ENCODE assay signal across 27 cellular contexts in genomic region chr11:6270584-6271246, GRCh38. TPM values are rescaled to one million over a fixed set of nuclear protein-coding genes. Genes with fewer than 3 reads are reported as not detected.
A peak's percentile ranks its signal among the peaks of the same experiment; 100 is the strongest.
DNase-seq lines count a peak whose midpoint lies in the region; ATAC-seq and TF ChIP-seq lines count a peak whose summit lies in the region.
"Had no signal": no experiment of that assay in that cellular context is flagged by ENCODE, and none has a peak within 500 bp of the region (broad histone marks: within the 10 kb centered on the region; RNA-seq: fewer than 3 reads in every experiment).

No MANE protein-coding gene starts in this region.

- H3K27me3 Mint-ChIP-seq in dendritic cell treated with granulocyte-macrophage colony-stimulating factor and Interleukin-4, amounts not matched to agents 40 ng/mL and 50 ng/mL, for 4 days, result peaks cover 56% of the 10 kb centered on the region
- peaks cover 27% of the 10 kb centered on the region for H3K27me3 Mint-ChIP-seq in memory B cell

- peak in 2 of 3 donors; percentile 52 to 54 for DNase-seq in right cardiac atrium
- DNase-seq in heart right ventricle, result no peak
- no peak for DNase-seq in memory B cell (ENCODE audit: low spot score in 2 of 2)
- no peak for DNase-seq in NCI-H2171 (lab: John Stamatoyannopoulos, UW)
- DNase-seq in NCI-H1694 (lab: John Stamatoyannopoulos, UW), result no peak
- DNase-seq in SKM-1 treated with dmso at 0.1 percent for 144 hours (lab: John Stamatoyannopoulos, UW; ENCODE audit: unreplicated experiment), result no peak
- DNase-seq: DMS153; DND-41; Kasumi-1; MV-4-11; NCI-H1105; NCI-H1436 treated with DMSO at 0.1 percent for 48 hours; NCI-H1930; NCI-H2107; NCI-H446 treated with DMSO at 0.1 percent for 48 hours; NCI-H82; NK-92 treated with Interleukin-12 subunit alpha and Interleukin-12 subunit beta, amount 100 ng/mL, for 24 hours; PC-3 had no signal

- intact Hi-C loops in right cardiac atrium (cut with DNase I) (no loop called here), heart right ventricle (cut with DNase I) (no loop called here)
- intact Hi-C loops in dendritic cell treated with granulocyte-macrophage colony-stimulating factor and Interleukin-4, amounts not matched to agents 40 ng/mL and 50 ng/mL, for 4 days (cut with micrococcal nuclease), result loop anchor here (1.0 kb wide), 1 partner anchor 11 kb away; the partner anchor contains the start of gene CCKBR

- peaks cover 16% of the 10 kb centered on the region for H3K4me1 Mint-ChIP-seq in dendritic cell treated with granulocyte-macrophage colony-stimulating factor and Interleukin-4, amounts not matched to agents 40 ng/mL and 50 ng/mL, for 4 days (ENCODE audit: low read depth)
- H3K4me1 Mint-ChIP-seq in memory B cell, result no peaks in the 10 kb centered on the region
- H3K4me1 Mint-ChIP-seq: CD4-positive, CD25-positive, alpha-beta regulatory T cell had no signal

- no peaks in the 10 kb centered on the region for H3K9me3 Mint-ChIP-seq in dendritic cell treated with granulocyte-macrophage colony-stimulating factor and Interleukin-4, amounts not matched to agents 40 ng/mL and 50 ng/mL, for 4 days
- no peaks in the 10 kb centered on the region for H3K9me3 Mint-ChIP-seq in memory B cell

- H3K27me3 ChIP-seq in right cardiac atrium (ENCODE audit: control insufficient read depth, insufficient read depth) (no peaks in the 10 kb centered on the region), heart right ventricle (no peaks in the 10 kb centered on the region)

- no peaks in the 10 kb centered on the region for H3K36me3 Mint-ChIP-seq in dendritic cell treated with granulocyte-macrophage colony-stimulating factor and Interleukin-4, amounts not matched to agents 40 ng/mL and 50 ng/mL, for 4 days (ENCODE audit: low read depth)
- no peaks in the 10 kb centered on the region for H3K36me3 Mint-ChIP-seq in memory B cell
- H3K36me3 Mint-ChIP-seq: CD4-positive, CD25-positive, alpha-beta regulatory T cell had no signal

- H3K27ac ChIP-seq in right cardiac atrium (ENCODE audit: low read length), result no peak overlapping the region
- no peak overlapping the region for H3K27ac ChIP-seq in heart right ventricle

- H3K9me3 ChIP-seq in right cardiac atrium (ENCODE audit: control insufficient read depth, low read length), result no peaks in the 10 kb centered on the region
- no peaks in the 10 kb centered on the region for H3K9me3 ChIP-seq in heart right ventricle
- H3K9me3 ChIP-seq: SK-N-SH had no signal

- H3K4me1 ChIP-seq in right cardiac atrium (ENCODE audit: control insufficient read depth, insufficient read depth, low read length) (peaks cover 2% of the 10 kb centered on the region), heart right ventricle (peaks cover 0 to 24% (median 10%) of the 10 kb centered on the region in 9 donors)

- no peak for TF ChIP-seq CTCF in heart right ventricle (IDR thresholded peaks at IDR 0.05)

- H3K4me3 ChIP-seq in right cardiac atrium (ENCODE audit: low read length) (no peak overlapping the region), heart right ventricle (peak overlapping the region in 1 of 10 donors; percentile 2)

- H3K36me3 ChIP-seq in heart right ventricle, result no peaks in the 10 kb centered on the region

- ATAC-seq in right cardiac atrium (no peak), heart right ventricle (no peak), memory B cell (ENCODE audit: low read depth) (no peak), GM18873 (IDR thresholded peaks at IDR 0.05; ENCODE audit: low FRiP score, unreplicated experiment) (no peak)
- ATAC-seq: PC-3 had no signal

- WGBS in right cardiac atrium, result 79% methylated on average over 41 of the region's 41 CpGs
- WGBS in heart right ventricle, 2 donors, result 85 to 94% methylated on average over 41 of the region's 41 CpGs

- H3K4me3 Mint-ChIP-seq in dendritic cell treated with granulocyte-macrophage colony-stimulating factor and Interleukin-4, amounts not matched to agents 40 ng/mL and 50 ng/mL, for 4 days, result peak overlapping the region; percentile 68
- H3K4me3 Mint-ChIP-seq in memory B cell, result peak overlapping the region; percentile 6
- H3K4me3 Mint-ChIP-seq: CD4-positive, CD25-positive, alpha-beta regulatory T cell had no signal

- no peak overlapping the region for H3K27ac Mint-ChIP-seq in dendritic cell treated with granulocyte-macrophage colony-stimulating factor and Interleukin-4, amounts not matched to agents 40 ng/mL and 50 ng/mL, for 4 days
- H3K27ac Mint-ChIP-seq in memory B cell, result no peak overlapping the region
- H3K27ac Mint-ChIP-seq: CD4-positive, CD25-positive, alpha-beta regulatory T cell had no signal

RNA-seq across cellular contexts. Expression of gene CCKBR, which starts 11.1 kb away (rescaled TPM):
- total RNA-seq in right cardiac atrium, result not detected
- 0.05 TPM for polyA plus RNA-seq in right cardiac atrium
- total RNA-seq in heart right ventricle, result not detected
- polyA plus RNA-seq in heart right ventricle, result under 1 TPM in 1 of 2 donors, not detected in 1; 0.15 TPM
- total RNA-seq: A172; CD4-positive, CD25-positive, alpha-beta regulatory T cell; H4; HT-29; M059J; PC-3 had no signal
- polyA plus RNA-seq: BJ; CD4-positive, CD25-positive, alpha-beta regulatory T cell; SK-N-SH had no signal

RNA-seq across cellular contexts. Expression of gene CNGA4, which starts 31.8 kb away (rescaled TPM):
- under 1 TPM in 1 of 4 donors, not detected in 3; 0.19 TPM for total RNA-seq in right cardiac atrium
- polyA plus RNA-seq in right cardiac atrium, result 0.16 TPM
- under 1 TPM in 1 of 10 donors, not detected in 9; 0.13 TPM for total RNA-seq in heart right ventricle
- polyA plus RNA-seq in heart right ventricle, result under 1 TPM in 1 of 2 donors, not detected in 1; 0.01 TPM
- total RNA-seq: A172, H4, HT-29, M059J had no signal
- polyA plus RNA-seq: CD4-positive, CD25-positive, alpha-beta regulatory T cell had no signal

RNA-seq across cellular contexts. Expression of gene FHIP1B, which starts 36.3 kb away (rescaled TPM):
- total RNA-seq in right cardiac atrium, result 10 to 100 TPM; 14.1 to 18.8 (median 17.2) TPM
- polyA plus RNA-seq in right cardiac atrium, result 19.5 TPM
- total RNA-seq in heart right ventricle, result 10 to 100 TPM; 13.4 to 17.3 (median 14.3) TPM
- 10 to 100 TPM; 20.2 to 23.3 TPM for polyA plus RNA-seq in heart right ventricle

RNA-seq across cellular contexts. Expression of gene CAVIN3, which starts 49.6 kb away (rescaled TPM):
- total RNA-seq in right cardiac atrium, result 10 to 100 TPM; 40.4 to 54.2 (median 45.2) TPM
- 72.4 TPM for polyA plus RNA-seq in right cardiac atrium
- total RNA-seq in heart right ventricle, result 100 to 1,000 TPM in 1 of 10 donors, 10 to 100 TPM in 9; 39.3 to 117 (median 46.0) TPM
- 100 to 1,000 TPM; 150 to 186 TPM for polyA plus RNA-seq in heart right ventricle
- total RNA-seq: A172, HT-29, PC-3 had no signal

Comparison
In these comparisons a context has a peak if more than half of its experiments do, and no peak if none do; other contexts are left out.
1. DNase-seq: peak in right cardiac atrium (2 of 3); none in heart right ventricle (0 of 2), memory B cell (0 of 2), NCI-H2171 (single experiment), NCI-H1694 (single experiment) and SKM-1 treated with dmso at 0.1 percent for 144 hours (single experiment).